ENCODE assay signal across 29 cellular contexts in genomic region chr20:60478533-60478932, GRCh38.
"Had no signal": no experiment of that assay in that cellular context is flagged by ENCODE, and none has a peak within 500 bp of the region (broad histone marks: within the 10 kb centered on the region; RNA-seq: fewer than 3 reads in every experiment).

No MANE protein-coding gene starts in this region.

- H3K27me3 ChIP-seq: adrenal gland, body of pancreas, brain microvascular endothelial cell, breast epithelium had no signal

- DNase-seq: activated B cell treated with CpG ODN at 0.5 μM for 24 hours; activated CD4-positive, alpha-beta memory T cell treated with anti-CD3 and anti-CD28 coated beads for 36 hours; activated CD4-positive, alpha-beta T cell treated with anti-CD3 and anti-CD28 coated beads for 4 hours; activated CD4-positive, alpha-beta T cell treated with anti-CD3 and anti-CD28 coated beads, Interleukin-2, amount 10 ng/mL, durations not matched to agents 24 days and 14 days; activated CD4-positive, alpha-beta T cell treated with anti-CD3 and anti-CD28 coated beads, Interleukin-2, amount 50 U/mL, for 1 hour; activated CD4-positive, alpha-beta T cell treated with anti-CD3 and anti-CD28 coated beads, Interleukin-2, amount 50 U/mL, for 4 hours; activated CD4-positive, CD25-positive, alpha-beta regulatory T cell treated with anti-CD3 and anti-CD28 coated beads, Interleukin-2, amount 50 U/mL, for 72 hours; activated CD8-positive, alpha-beta memory T cell treated with anti-CD3 and anti-CD28 coated beads, Interleukin-2, amount 50 U/mL, for 4 hours; activated CD8-positive, alpha-beta T cell treated with anti-CD3 and anti-CD28 coated beads for 36 hours; activated effector memory CD4-positive, alpha-beta T cell treated with anti-CD3 and anti-CD28 coated beads, Interleukin-2, amount 50 U/mL, for 16 hours; activated gamma-delta T cell treated with Interleukin-2 at 50 U/mL for 16 hours; activated naive CD4-positive, alpha-beta T cell; activated naive CD4-positive, alpha-beta T cell treated with anti-CD3 and anti-CD28 coated beads for 36 hours; activated naive CD4-positive, alpha-beta T cell treated with anti-CD3 and anti-CD28 coated beads, Interleukin-2, amount 50 U/mL, for 16 hours; activated naive CD8-positive, alpha-beta T cell treated with anti-CD3 and anti-CD28 coated beads for 36 hours; activated T-cell treated with anti-CD3 and anti-CD28 coated beads for 4 hours; activated T-cell treated with anti-CD3 and anti-CD28 coated beads, Interleukin-2, amount 50 U/mL, for 1 hour; activated T-cell treated with anti-CD3 and anti-CD28 coated beads, Interleukin-2, amount 50 U/mL, for 4 hours; activated T-cell treated with anti-CD3 and anti-CD28 coated beads, Interleukin-2, amount 50 U/mL, for 72 hours; amniotic stem cell; brain microvascular endothelial cell; central memory CD4-positive, alpha-beta T cell; T-helper 1 cell; T-helper 2 cell; T-helper 9 cell had no signal

- H3K4me3 ChIP-seq: adrenal gland, body of pancreas, breast epithelium had no signal

- H3K9me3 ChIP-seq: adrenal gland, body of pancreas, breast epithelium had no signal

- H3K4me1 ChIP-seq: adrenal gland, body of pancreas, breast epithelium had no signal

- H3K36me3 ChIP-seq: adrenal gland, brain microvascular endothelial cell, breast epithelium had no signal

- H3K27ac ChIP-seq: adrenal gland, body of pancreas, brain microvascular endothelial cell, breast epithelium, VCaP had no signal
